Comparison of ENCODE assay signal across 1 cellular context in the genomic region with DNA sequence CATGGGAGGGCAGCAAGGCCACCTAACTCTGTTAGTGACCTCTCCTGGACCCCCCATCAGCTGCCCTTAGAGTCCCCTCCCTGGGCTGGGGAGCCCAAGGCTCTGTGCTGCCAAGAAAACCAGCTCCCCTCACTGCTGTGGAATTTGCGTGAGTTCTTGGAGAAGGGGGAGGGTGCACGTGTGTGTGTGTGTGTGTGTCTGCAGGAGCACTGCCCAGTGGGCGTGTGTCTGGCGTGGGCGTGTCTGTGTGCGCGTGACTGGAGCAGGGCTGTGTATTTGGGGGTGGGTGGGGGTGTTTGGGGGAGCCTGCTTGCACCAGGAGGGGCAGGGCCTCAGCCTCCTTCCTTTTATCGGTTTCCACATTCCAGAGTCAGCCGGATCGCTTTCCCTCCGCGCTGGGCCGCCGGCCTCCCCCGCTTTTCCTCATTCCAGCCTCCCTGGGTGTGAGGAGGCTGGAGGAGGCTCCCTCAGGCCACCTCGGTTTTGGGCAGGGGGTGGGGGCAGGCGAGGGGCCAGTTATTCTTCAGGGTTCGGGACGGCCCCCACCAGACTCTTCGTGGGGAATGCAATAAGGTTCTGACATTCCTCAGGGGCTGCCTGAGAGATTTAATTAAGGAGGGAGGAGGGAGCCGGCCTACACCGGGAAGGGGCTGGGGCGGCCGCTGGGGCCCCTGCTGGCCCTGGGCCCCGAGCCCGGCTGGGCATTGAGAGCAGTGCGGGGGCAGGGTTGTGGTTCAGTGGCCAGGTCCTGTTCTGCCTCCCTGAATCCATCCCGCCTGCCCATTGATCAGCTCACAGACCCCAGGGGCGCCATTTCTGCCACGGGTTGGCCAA.
TF ChIP-seq lines count a peak whose summit lies in the region.

No MANE protein-coding gene starts in this region.

TF ChIP-seq in HepG2, 621 proteins besides CTCF, POLR2A, EP300 and RAD21 (continued from another document):
- TF ChIP-seq, protein P1, sequence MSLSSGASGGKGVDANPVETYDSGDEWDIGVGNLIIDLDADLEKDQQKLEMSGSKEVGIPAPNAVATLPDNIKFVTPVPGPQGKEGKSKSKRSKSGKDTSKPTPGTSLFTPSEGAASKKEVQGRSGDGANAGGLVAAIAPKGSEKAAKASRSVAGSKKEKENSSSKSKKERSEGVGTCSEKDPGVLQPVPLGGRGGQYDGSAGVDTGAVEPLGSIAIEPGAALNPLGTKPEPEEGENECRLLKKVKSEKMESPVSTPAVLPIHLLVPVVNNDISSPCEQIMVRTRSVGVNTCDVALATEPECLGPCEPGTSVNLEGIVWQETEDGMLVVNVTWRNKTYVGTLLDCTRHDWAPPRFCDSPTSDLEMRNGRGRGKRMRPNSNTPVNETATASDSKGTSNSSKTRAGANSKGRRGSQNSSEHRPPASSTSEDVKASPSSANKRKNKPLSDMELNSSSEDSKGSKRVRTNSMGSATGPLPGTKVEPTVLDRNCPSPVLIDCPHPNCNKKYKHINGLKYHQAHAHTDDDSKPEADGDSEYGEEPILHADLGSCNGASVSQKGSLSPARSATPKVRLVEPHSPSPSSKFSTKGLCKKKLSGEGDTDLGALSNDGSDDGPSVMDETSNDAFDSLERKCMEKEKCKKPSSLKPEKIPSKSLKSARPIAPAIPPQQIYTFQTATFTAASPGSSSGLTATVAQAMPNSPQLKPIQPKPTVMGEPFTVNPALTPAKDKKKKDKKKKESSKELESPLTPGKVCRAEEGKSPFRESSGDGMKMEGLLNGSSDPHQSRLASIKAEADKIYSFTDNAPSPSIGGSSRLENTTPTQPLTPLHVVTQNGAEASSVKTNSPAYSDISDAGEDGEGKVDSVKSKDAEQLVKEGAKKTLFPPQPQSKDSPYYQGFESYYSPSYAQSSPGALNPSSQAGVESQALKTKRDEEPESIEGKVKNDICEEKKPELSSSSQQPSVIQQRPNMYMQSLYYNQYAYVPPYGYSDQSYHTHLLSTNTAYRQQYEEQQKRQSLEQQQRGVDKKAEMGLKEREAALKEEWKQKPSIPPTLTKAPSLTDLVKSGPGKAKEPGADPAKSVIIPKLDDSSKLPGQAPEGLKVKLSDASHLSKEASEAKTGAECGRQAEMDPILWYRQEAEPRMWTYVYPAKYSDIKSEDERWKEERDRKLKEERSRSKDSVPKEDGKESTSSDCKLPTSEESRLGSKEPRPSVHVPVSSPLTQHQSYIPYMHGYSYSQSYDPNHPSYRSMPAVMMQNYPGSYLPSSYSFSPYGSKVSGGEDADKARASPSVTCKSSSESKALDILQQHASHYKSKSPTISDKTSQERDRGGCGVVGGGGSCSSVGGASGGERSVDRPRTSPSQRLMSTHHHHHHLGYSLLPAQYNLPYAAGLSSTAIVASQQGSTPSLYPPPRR (CRISPR knock-in tag; IDR thresholded peaks at IDR 0.05; ENCODE audit: borderline replicate concordance), result no peak
- no peak for TF ChIP-seq ZNF883 (CRISPR knock-in tag; IDR thresholded peaks at IDR 0.05; ENCODE audit: not compliant biosample characterization)
- TF ChIP-seq MTF2 (CRISPR knock-in tag; IDR thresholded peaks at IDR 0.05; ENCODE audit: borderline replicate concordance), result no peak
- TF ChIP-seq SRSF4 (IDR thresholded peaks at IDR 0.05; ENCODE audit: low read depth, low read length, poor library complexity, severe bottlenecking), result no peak
- TF ChIP-seq GATAD1 (CRISPR knock-in tag; IDR thresholded peaks at IDR 0.05), result no peak
- TF ChIP-seq JUN (CRISPR knock-in tag; IDR thresholded peaks at IDR 0.05), result no peak
- TF ChIP-seq ZNF782 (CRISPR knock-in tag; IDR thresholded peaks at IDR 0.05; ENCODE audit: borderline replicate concordance), result no peak
- TF ChIP-seq, protein P2, sequence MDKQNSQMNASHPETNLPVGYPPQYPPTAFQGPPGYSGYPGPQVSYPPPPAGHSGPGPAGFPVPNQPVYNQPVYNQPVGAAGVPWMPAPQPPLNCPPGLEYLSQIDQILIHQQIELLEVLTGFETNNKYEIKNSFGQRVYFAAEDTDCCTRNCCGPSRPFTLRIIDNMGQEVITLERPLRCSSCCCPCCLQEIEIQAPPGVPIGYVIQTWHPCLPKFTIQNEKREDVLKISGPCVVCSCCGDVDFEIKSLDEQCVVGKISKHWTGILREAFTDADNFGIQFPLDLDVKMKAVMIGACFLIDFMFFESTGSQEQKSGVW (CRISPR knock-in tag; IDR thresholded peaks at IDR 0.05; ENCODE audit: borderline replicate concordance), result no peak
- no peak for TF ChIP-seq DNMT3B (CRISPR knock-in tag; conservative IDR thresholded peaks at IDR 0.05)
- TF ChIP-seq, protein P3, sequence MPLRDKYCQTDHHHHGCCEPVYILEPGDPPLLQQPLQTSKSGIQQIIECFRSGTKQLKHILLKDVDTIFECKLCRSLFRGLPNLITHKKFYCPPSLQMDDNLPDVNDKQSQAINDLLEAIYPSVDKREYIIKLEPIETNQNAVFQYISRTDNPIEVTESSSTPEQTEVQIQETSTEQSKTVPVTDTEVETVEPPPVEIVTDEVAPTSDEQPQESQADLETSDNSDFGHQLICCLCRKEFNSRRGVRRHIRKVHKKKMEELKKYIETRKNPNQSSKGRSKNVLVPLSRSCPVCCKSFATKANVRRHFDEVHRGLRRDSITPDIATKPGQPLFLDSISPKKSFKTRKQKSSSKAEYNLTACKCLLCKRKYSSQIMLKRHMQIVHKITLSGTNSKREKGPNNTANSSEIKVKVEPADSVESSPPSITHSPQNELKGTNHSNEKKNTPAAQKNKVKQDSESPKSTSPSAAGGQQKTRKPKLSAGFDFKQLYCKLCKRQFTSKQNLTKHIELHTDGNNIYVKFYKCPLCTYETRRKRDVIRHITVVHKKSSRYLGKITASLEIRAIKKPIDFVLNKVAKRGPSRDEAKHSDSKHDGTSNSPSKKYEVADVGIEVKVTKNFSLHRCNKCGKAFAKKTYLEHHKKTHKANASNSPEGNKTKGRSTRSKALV (CRISPR knock-in tag; IDR thresholded peaks at IDR 0.05), result no peak
- TF ChIP-seq TEAD3 (CRISPR knock-in tag; optimal IDR thresholded peaks at IDR 0.05; ENCODE audit: borderline replicate concordance), result peak; percentile 11
- no peak for TF ChIP-seq ZNF530 (CRISPR knock-in tag; IDR thresholded peaks at IDR 0.05; ENCODE audit: low read depth)
- TF ChIP-seq FOXO1 (CRISPR knock-in tag; IDR thresholded peaks at IDR 0.05), result no peak
- TF ChIP-seq, protein P4, sequence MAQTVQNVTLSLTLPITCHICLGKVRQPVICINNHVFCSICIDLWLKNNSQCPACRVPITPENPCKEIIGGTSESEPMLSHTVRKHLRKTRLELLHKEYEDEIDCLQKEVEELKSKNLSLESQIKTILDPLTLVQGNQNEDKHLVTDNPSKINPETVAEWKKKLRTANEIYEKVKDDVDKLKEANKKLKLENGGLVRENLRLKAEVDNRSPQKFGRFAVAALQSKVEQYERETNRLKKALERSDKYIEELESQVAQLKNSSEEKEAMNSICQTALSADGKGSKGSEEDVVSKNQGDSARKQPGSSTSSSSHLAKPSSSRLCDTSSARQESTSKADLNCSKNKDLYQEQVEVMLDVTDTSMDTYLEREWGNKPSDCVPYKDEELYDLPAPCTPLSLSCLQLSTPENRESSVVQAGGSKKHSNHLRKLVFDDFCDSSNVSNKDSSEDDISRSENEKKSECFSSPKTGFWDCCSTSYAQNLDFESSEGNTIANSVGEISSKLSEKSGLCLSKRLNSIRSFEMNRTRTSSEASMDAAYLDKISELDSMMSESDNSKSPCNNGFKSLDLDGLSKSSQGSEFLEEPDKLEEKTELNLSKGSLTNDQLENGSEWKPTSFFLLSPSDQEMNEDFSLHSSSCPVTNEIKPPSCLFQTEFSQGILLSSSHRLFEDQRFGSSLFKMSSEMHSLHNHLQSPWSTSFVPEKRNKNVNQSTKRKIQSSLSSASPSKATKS (CRISPR knock-in tag; IDR thresholded peaks at IDR 0.05), result no peak
- TF ChIP-seq, protein P5, sequence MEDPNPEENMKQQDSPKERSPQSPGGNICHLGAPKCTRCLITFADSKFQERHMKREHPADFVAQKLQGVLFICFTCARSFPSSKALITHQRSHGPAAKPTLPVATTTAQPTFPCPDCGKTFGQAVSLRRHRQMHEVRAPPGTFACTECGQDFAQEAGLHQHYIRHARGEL (CRISPR knock-in tag; IDR thresholded peaks at IDR 0.05), result no peak
- no peak for TF ChIP-seq PAX8 (CRISPR knock-in tag; IDR thresholded peaks at IDR 0.05; ENCODE audit: borderline replicate concordance)
